Comparison of ENCODE assay signal across 8 cellular contexts in the genomic region with DNA sequence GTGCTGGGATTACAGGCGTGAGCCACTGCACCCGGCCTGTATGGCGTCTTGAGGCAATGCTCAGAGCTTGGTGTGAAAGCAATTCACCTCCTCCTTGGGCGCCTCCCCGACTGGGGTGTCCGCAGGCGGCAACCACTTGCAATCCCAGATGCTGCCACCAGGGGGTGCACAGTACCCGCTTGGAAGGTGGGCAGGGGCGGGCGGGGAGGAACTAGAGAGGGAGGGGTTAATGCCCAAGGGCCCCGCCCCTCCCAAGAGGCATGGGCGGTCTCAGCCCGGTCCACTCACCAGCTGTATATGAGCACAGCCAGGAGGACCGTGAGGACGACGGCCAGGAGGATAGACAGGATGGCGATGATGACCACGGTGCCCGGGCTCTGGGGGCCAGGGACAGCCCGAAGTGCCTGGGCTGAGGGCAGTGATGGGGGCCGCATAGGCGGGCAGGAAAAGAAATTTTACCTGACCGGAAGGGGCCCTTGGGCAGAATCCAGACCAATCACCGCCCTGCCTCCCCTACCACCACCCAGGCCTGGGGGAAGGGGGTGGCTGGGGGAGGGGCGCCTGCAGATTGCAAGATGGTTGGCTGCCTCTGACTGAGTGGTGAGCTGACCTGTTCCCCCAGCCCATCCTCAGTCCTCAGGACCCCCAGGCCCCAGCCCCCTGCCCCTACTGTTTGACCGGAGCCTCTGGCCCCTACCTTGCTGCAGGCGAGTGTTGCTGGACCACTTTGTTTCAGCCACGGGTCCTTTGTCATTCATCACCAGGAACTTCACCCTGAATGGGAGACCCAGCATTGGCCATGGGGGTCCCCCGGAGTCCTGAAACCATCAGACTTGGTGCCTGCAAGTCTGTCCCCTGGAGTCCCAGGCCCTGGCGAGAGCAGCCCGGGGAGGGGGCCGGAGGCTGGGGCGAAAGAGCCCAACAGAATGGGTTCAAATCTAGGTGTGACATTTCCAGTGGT. TPM values are rescaled to one million over a fixed set of nuclear protein-coding genes. Genes with fewer than 3 reads are reported as not detected.
DNase-seq lines count a peak whose midpoint lies in the region; ATAC-seq and TF ChIP-seq lines count a peak whose summit lies in the region.
"Not testable (repeated sequence)": the region's sequence is repeated elsewhere in the genome, so short reads cannot be mapped to it uniquely, and the experiment has no call there.

No MANE protein-coding gene starts in this region.

- H3K9me3 ChIP-seq in SU-DHL-6 (ENCODE audit: insufficient read depth, low read length), result not testable (repeated sequence)

- H3K27ac ChIP-seq in SU-DHL-6 (ENCODE audit: low read depth, low read length), result not testable (repeated sequence)

- DNase-seq in DMS114 treated with DMSO at 0.1 percent for 48 hours (lab: John Stamatoyannopoulos, UW; ENCODE audit: unreplicated experiment) (peak; percentile 8), HUDEP-2 (lab: John Stamatoyannopoulos, UW; ENCODE audit: unreplicated experiment in 76 of 76) (peak in 69 of 76 experiments; percentile 2 to 81 (median 65)), activated gamma-delta T cell treated with Interleukin-2 at 50 U/mL for 16 hours (peak; percentile 84), fibroblast of the aortic adventitia (ENCODE audit: low read depth) (peak; percentile 63)
- DNase-seq in naive thymus-derived CD8-positive, alpha-beta T cell, result peak in 9 of 10 donors; percentile 31 to 92 (median 74)
- peak; percentile 79 for DNase-seq in stimulated activated CD8-positive, alpha-beta memory T cell treated with anti-CD3 and anti-CD28 coated beads, Interleukin-4, amount 100 ng/mL, for 24 hours (ENCODE audit: low read depth)

- not testable (repeated sequence) for H3K9me3 Mint-ChIP-seq in naive thymus-derived CD8-positive, alpha-beta T cell

- not testable (repeated sequence) for H3K9me2 ChIP-seq in SU-DHL-6 (replicated peaks; ENCODE audit: insufficient read depth, low read length)

- H3K27me3 Mint-ChIP-seq in naive thymus-derived CD8-positive, alpha-beta T cell, result not testable (repeated sequence)

- peak overlapping the region in 4 of 10 donors; percentile 29 to 82 (median 68) for H3K27ac Mint-ChIP-seq in naive thymus-derived CD8-positive, alpha-beta T cell

- peak; percentile 32 for TF ChIP-seq CTCF in SU-DHL-6 (IDR thresholded peaks at IDR 0.05; ENCODE audit: insufficient read depth, low read length, poor library complexity, severe bottlenecking)
- peak; percentile 71 for TF ChIP-seq CTCF in fibroblast of the aortic adventitia (IDR thresholded peaks at IDR 0.05; ENCODE audit: insufficient read depth, low read length)

- H3F3A ChIP-seq in SU-DHL-6 (ENCODE audit: insufficient read depth), result not testable (repeated sequence)

- not testable (repeated sequence) for H3K27me3 ChIP-seq in SU-DHL-6 (ENCODE audit: low read length)

- H3K4me1 Mint-ChIP-seq in naive thymus-derived CD8-positive, alpha-beta T cell, result not testable (repeated sequence)

- H2AFZ ChIP-seq in SU-DHL-6 (ENCODE audit: low read depth, low read length, severe bottlenecking), result peak overlapping the region; percentile 87

- H3K4me3 Mint-ChIP-seq in naive thymus-derived CD8-positive, alpha-beta T cell, result peak overlapping the region in 7 of 10 donors; percentile 34 to 61 (median 45)

- not testable (repeated sequence) for H3K79me2 ChIP-seq in SU-DHL-6 (ENCODE audit: insufficient read depth, low read length)

- peak overlapping the region; percentile 27 for H3K4me3 ChIP-seq in SU-DHL-6 (ENCODE audit: insufficient read depth, low read length, poor library complexity, severe bottlenecking)
- H3K4me3 ChIP-seq in fibroblast of the aortic adventitia (ENCODE audit: low read depth, low read length), result peak overlapping the region; percentile 25

- not testable (repeated sequence) for H3K36me3 Mint-ChIP-seq in naive thymus-derived CD8-positive, alpha-beta T cell

- H3K4me2 ChIP-seq in SU-DHL-6 (ENCODE audit: low read depth, low read length, poor library complexity, severe bottlenecking), result peak overlapping the region; percentile 43

- H3K36me3 ChIP-seq in SU-DHL-6 (ENCODE audit: low read length), result not testable (repeated sequence)

- not testable (repeated sequence) for H4K20me1 ChIP-seq in SU-DHL-6 (ENCODE audit: low read depth, low read length)

- not testable (repeated sequence) for H3K9ac ChIP-seq in SU-DHL-6 (ENCODE audit: low read length)

- peak; percentile 66 for ATAC-seq in GM21576 (IDR thresholded peaks at IDR 0.05; ENCODE audit: unreplicated experiment)
- ATAC-seq in naive thymus-derived CD8-positive, alpha-beta T cell, result peak; percentile 84 to 88

- POLR2A ChIA-PET in naive thymus-derived CD8-positive, alpha-beta T cell (lab: Charles Lee), result not testable (repeated sequence)

RNA-seq across cellular contexts. Expression of gene SPDYE1, which starts 11.5 kb away (rescaled TPM):
- not detected in 2 replicates for total RNA-seq in fibroblast of the aortic adventitia (ENCODE audit: low replicate concordance)
- total RNA-seq in naive thymus-derived CD8-positive, alpha-beta T cell, result not detected
- polyA plus RNA-seq in naive thymus-derived CD8-positive, alpha-beta T cell, result under 1 TPM in 2 of 3 donors, not detected in 1; 0.12 to 0.14 TPM

RNA-seq across cellular contexts. Expression of gene DBNL, which starts 58.3 kb away (rescaled TPM):
- 73.0 and 110 TPM in 2 replicates for total RNA-seq in fibroblast of the aortic adventitia (ENCODE audit: low replicate concordance)
- 100 to 1,000 TPM; 184 to 192 TPM for total RNA-seq in naive thymus-derived CD8-positive, alpha-beta T cell
- polyA plus RNA-seq in naive thymus-derived CD8-positive, alpha-beta T cell, result 100 to 1,000 TPM; 180 to 222 (median 218) TPM

RNA-seq across cellular contexts. Expression of gene UBE2D4, which starts 59.9 kb away (rescaled TPM):
- 12.0 and 32.3 TPM in 2 replicates for total RNA-seq in fibroblast of the aortic adventitia (ENCODE audit: low replicate concordance)
- total RNA-seq in naive thymus-derived CD8-positive, alpha-beta T cell, result 1 to 10 TPM; 6.7 to 7.0 TPM
- polyA plus RNA-seq in naive thymus-derived CD8-positive, alpha-beta T cell, result 10 to 100 TPM in 2 of 3 donors, 1 to 10 TPM in 1; 9.3 to 17.6 (median 10.8) TPM

Comparison
In these comparisons a context has a peak if more than half of its experiments do, and no peak if none do; other contexts are left out.
1. DNase-seq: peak in every context shown above with its lines; median percentile 84 in activated gamma-delta T cell treated with Interleukin-2 at 50 U/mL for 16 hours; 79 in stimulated activated CD8-positive, alpha-beta memory T cell treated with anti-CD3 and anti-CD28 coated beads, Interleukin-4, amount 100 ng/mL, for 24 hours; 74 in naive thymus-derived CD8-positive, alpha-beta T cell; 65 in HUDEP-2; 63 in fibroblast of the aortic adventitia; 8 in DMS114 treated with DMSO at 0.1 percent for 48 hours.